9 cellular contexts compared by ENCODE assay signal in the genomic region with DNA sequence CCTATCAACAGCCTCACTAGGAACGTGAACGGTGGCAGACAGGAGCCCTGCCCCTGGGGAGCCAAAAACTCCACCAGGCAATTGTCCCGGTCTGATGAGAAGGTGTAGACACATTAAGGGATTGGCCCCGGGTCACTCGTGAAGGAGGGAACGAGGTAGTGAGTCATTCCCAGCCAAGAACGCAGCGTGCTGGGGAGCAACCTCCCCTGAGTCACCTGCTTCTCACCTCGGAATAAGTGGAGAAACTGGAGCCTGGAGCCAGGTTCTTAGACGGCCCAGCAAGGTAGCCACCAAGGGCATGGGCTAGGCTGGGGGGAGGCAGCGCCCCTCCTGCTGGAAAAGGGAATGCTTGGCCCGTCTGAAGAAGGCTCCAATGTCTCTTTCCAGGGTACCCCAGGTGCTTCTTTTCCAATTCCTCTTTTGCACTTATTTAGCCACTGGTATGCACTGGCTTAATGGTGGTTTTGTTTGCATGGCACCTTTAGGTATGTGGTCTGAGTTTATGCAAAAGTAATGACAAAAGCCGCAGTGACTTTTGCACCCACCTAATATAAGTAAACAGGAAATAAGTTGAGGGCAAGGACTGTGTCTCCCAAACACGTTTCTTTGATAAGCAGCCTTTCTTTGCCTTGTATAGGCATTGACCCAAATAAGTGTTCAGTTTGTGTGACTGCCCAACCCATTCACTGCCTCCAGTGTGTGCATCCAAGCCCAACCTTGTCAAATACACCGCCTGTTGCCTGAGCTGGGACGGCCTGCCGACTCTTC. TPM values are rescaled to one million over a fixed set of nuclear protein-coding genes. Genes with fewer than 3 reads are reported as not detected.
A peak's percentile ranks its signal among the peaks of the same experiment; 100 is the strongest.
DNase-seq lines count a peak whose midpoint lies in the region; ATAC-seq, FAIRE-seq and TF ChIP-seq lines count a peak whose summit lies in the region.
"Had no signal": no experiment of that assay in that cellular context is flagged by ENCODE, and none has a peak within 500 bp of the region (broad histone marks: within the 10 kb centered on the region; RNA-seq: fewer than 3 reads in every experiment).

No MANE protein-coding gene starts in this region.

- H3F3A ChIP-seq in PC-3 (ENCODE audit: low read length, unreplicated experiment): no peaks in the 10 kb centered on the region

- intact Hi-C loops in PC-3 (cut with micrococcal nuclease): loop anchor here (1.0 to 5.0 kb wide), 2 partner anchors 26 to 120 kb away; a partner anchor contains a TSS

- H3K4me3 ChIP-seq in PC-3 (ENCODE audit: low read length): peak overlapping the region; percentile 93
- peak overlapping the region; percentile 85 for H3K4me3 ChIP-seq in astrocyte (ENCODE audit: insufficient read depth, low read depth, low read length)

- H3K36me3 Mint-ChIP-seq in astrocyte (ENCODE audit: low read depth, unreplicated experiment): peaks cover 4% of the 10 kb centered on the region

- peak overlapping the region; percentile 83 for H3K4me3 Mint-ChIP-seq in astrocyte (ENCODE audit: unreplicated experiment)

- no peaks in the 10 kb centered on the region for H3K9me3 ChIP-seq in PC-3 (ENCODE audit: low read length)
- no peaks in the 10 kb centered on the region for H3K9me3 ChIP-seq in astrocyte (ENCODE audit: insufficient read depth, low read depth, low read length)

- BruUV-seq in PC-3 (replicated peaks; lab: Mats Ljungman, UMichigan): no TSS peak

- peak overlapping the region; percentile 24 for H3K27ac ChIP-seq in PC-3 (ENCODE audit: low read length)
- no peak overlapping the region for H3K27ac ChIP-seq in astrocyte (ENCODE audit: low read depth, low read length)

- TF ChIP-seq CTCF in PC-3 (conservative IDR thresholded peaks at IDR 0.05; ENCODE audit: low read depth, low read length): no peak
- TF ChIP-seq CTCF in astrocyte (IDR thresholded peaks at IDR 0.05; ENCODE audit: insufficient read depth, low read depth, low read length): no peak

- peaks cover 20% of the 10 kb centered on the region for H3K4me1 ChIP-seq in PC-3 (ENCODE audit: insufficient read depth, low read length)
- peaks cover 17% of the 10 kb centered on the region for H3K4me1 ChIP-seq in astrocyte (ENCODE audit: insufficient read depth, low read length)

- no peaks in the 10 kb centered on the region for H3K27me3 Mint-ChIP-seq in astrocyte (ENCODE audit: low read depth, unreplicated experiment)

- peak overlapping the region; percentile 81 for H2AFZ ChIP-seq in PC-3 (ENCODE audit: low read length)
- peak overlapping the region; percentile 51 for H2AFZ ChIP-seq in astrocyte (ENCODE audit: low read depth, low read length)

- H4K20me1 ChIP-seq in PC-3 (ENCODE audit: low read length) (peaks cover 10% of the 10 kb centered on the region), astrocyte (ENCODE audit: insufficient read depth, low read length) (peaks cover 11% of the 10 kb centered on the region)

- peaks cover 8% of the 10 kb centered on the region for H3K4me1 Mint-ChIP-seq in astrocyte (ENCODE audit: low read depth, unreplicated experiment)

- H3K27me3 ChIP-seq in PC-3 (ENCODE audit: low read length) (no peaks in the 10 kb centered on the region), astrocyte (ENCODE audit: insufficient read depth, low read length) (no peaks in the 10 kb centered on the region)

- CTCF ChIA-PET in PC-3 (lab: Charles Lee): no interaction called here

- peak; percentile 49 for ATAC-seq in HG02610 (IDR thresholded peaks at IDR 0.05; ENCODE audit: unreplicated experiment)
- peak; percentile 84 for ATAC-seq in PC-3
- peak; percentile 24 for ATAC-seq in stimulated activated naive CD8-positive, alpha-beta T cell treated with anti-CD3 and anti-CD28 coated beads, Interleukin-15, Interleukin-2, amounts not matched to agents 100 U/mL and 50 U/mL, for 24 hours

- H3K27ac Mint-ChIP-seq in astrocyte (ENCODE audit: unreplicated experiment): peak overlapping the region; percentile 41

- no peaks in the 10 kb centered on the region for H3K9me2 ChIP-seq in PC-3 (replicated peaks; ENCODE audit: low read length)

- H3K9ac ChIP-seq in PC-3 (ENCODE audit: low read length): peak overlapping the region; percentile 87
- peak overlapping the region; percentile 96 for H3K9ac ChIP-seq in astrocyte (ENCODE audit: low read length)

- POLR2A ChIA-PET in PC-3 (lab: Charles Lee; ENCODE audit: unreplicated experiment): no interaction called here

- peak; percentile 34 for DNase-seq in NCI-H2227 (lab: John Stamatoyannopoulos, UW; ENCODE audit: unreplicated experiment)
- no peak for DNase-seq in NCI-H2227 treated with DMSO at 0.1 percent for 48 hours (lab: John Stamatoyannopoulos, UW)
- peak; percentile 98 for DNase-seq in PC-3
- peak; percentile 65 for DNase-seq in astrocyte (ENCODE audit: low read depth)
- DNase-seq in kidney glomerular epithelial cell (lab: John Stamatoyannopoulos, UW): peak; percentile 78
- DNase-seq in stimulated activated naive CD8-positive, alpha-beta T cell treated with anti-CD3 and anti-CD28 coated beads, Interleukin-15, Interleukin-2, amounts not matched to agents 100 U/mL and 50 U/mL, for 24 hours: peak; percentile 13
- DNase-seq in NCI-H1105 treated with DMSO at 0.1 percent for 48 hours (lab: John Stamatoyannopoulos, UW): no peak

- peaks cover under 1% of the 10 kb centered on the region; the same call in 1 of the 2 replicates for H3K36me3 ChIP-seq in PC-3 (ENCODE audit: low read depth, low read length)
- no peaks in the 10 kb centered on the region for H3K36me3 ChIP-seq in astrocyte (ENCODE audit: insufficient read depth, low read length)

- no peak for FAIRE-seq in astrocyte (lab: Jason Lieb, UNC)
- FAIRE-seq: endometrium had no signal

- H3K9me3 Mint-ChIP-seq in astrocyte (ENCODE audit: unreplicated experiment): no peaks in the 10 kb centered on the region

- H3K79me2 ChIP-seq in PC-3 (ENCODE audit: low read length) (peaks cover 29% of the 10 kb centered on the region), astrocyte (ENCODE audit: insufficient read depth, low read length) (peaks cover 31% of the 10 kb centered on the region)

- H3K4me2 ChIP-seq in PC-3 (ENCODE audit: low read length): peak overlapping the region; percentile 93
- H3K4me2 ChIP-seq in astrocyte (ENCODE audit: low read length): peak overlapping the region; percentile 98

RNA-seq across cellular contexts. Expression of a gene that starts 1.8 kb away (rescaled TPM):
- 22.6 and 31.3 TPM in 2 replicates for total RNA-seq in PC-3 (2014; rRNA removed)
- total RNA-seq in astrocyte: 51.2 and 53.4 TPM in 2 replicates

Comparison
In these comparisons a context has a peak if more than half of its experiments do, and no peak if none do; other contexts are left out.
1. DNase-seq: peak in NCI-H2227 (single experiment), PC-3 (single experiment), astrocyte (single experiment), kidney glomerular epithelial cell (single experiment) and stimulated activated naive CD8-positive, alpha-beta T cell treated with anti-CD3 and anti-CD28 coated beads, Interleukin-15, Interleukin-2, amounts not matched to agents 100 U/mL and 50 U/mL, for 24 hours (single experiment); none in NCI-H2227 treated with DMSO at 0.1 percent for 48 hours (single experiment) and NCI-H1105 treated with DMSO at 0.1 percent for 48 hours (single experiment).
2. ATAC-seq: peak in every context shown above with its lines; median percentile 84 in PC-3; 49 in HG02610; 24 in stimulated activated naive CD8-positive, alpha-beta T cell treated with anti-CD3 and anti-CD28 coated beads, Interleukin-15, Interleukin-2, amounts not matched to agents 100 U/mL and 50 U/mL, for 24 hours.